11 cellular contexts compared by ENCODE assay signal in the genomic region with DNA sequence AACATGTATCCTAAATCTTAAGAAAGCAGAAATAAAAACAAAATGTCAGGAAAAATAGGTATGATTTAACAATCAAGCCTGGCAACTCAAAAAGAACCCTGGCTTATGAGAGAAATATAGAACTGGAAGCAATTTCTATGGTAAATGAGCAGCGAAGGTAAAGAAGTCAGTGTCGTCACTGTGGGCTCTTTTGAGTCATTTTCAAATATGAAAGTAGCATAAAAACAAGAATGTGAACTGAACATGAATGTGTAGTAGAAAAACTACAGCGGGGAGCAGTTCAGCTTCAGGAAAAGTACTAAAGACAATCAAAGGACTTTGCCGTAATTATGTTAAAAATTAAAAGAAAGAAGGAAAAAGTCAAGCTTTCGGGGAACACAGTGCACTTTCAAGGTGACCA. TPM values are rescaled to one million over a fixed set of nuclear protein-coding genes. Genes with fewer than 3 reads are reported as not detected.
A peak's percentile ranks its signal among the peaks of the same experiment; 100 is the strongest.
DNase-seq lines count a peak whose midpoint lies in the region; ATAC-seq and TF ChIP-seq lines count a peak whose summit lies in the region.
"Had no signal": no experiment of that assay in that cellular context is flagged by ENCODE, and none has a peak within 500 bp of the region (broad histone marks: within the 10 kb centered on the region; RNA-seq: fewer than 3 reads in every experiment).

No MANE protein-coding gene starts in this region.

- no peak overlapping the region for H3K27ac ChIP-seq in CD4-positive, CD25-positive, alpha-beta regulatory T cell (ENCODE audit: insufficient read depth, low read length, poor library complexity, severe bottlenecking)
- H3K27ac ChIP-seq in aorta (ENCODE audit: low read depth in 1 of 2, low read length in 2 of 2) (no peak overlapping the region), osteoblast (ENCODE audit: low read depth, low read length) (no peak overlapping the region)
- H3K27ac ChIP-seq: cardiac muscle cell had no signal

- H3K79me2 ChIP-seq in osteoblast (ENCODE audit: insufficient read depth, low read length) = peaks cover 9% of the 10 kb centered on the region

- H3K9me3 Mint-ChIP-seq in CD4-positive, CD25-positive, alpha-beta regulatory T cell = no peaks in the 10 kb centered on the region

- H2AFZ ChIP-seq in osteoblast (ENCODE audit: low read length) = no peak overlapping the region

- H3K9me3 ChIP-seq in CD4-positive, CD25-positive, alpha-beta regulatory T cell (ENCODE audit: control insufficient read depth in 2 of 2, low read length in 2 of 2) = no peaks in the 10 kb centered on the region
- no peaks in the 10 kb centered on the region for H3K9me3 ChIP-seq in aorta (ENCODE audit: control insufficient read depth, low read length)
- no peaks in the 10 kb centered on the region for H3K9me3 ChIP-seq in osteoblast (ENCODE audit: low read depth, low read length)

- no peaks in the 10 kb centered on the region for H4K20me1 ChIP-seq in osteoblast (ENCODE audit: insufficient read depth, low read length)

- peak overlapping the region; percentile 42 to 69 (median 65) for H3K27ac Mint-ChIP-seq in CD4-positive, CD25-positive, alpha-beta regulatory T cell

- peaks cover 76% of the 10 kb centered on the region for H3K36me3 ChIP-seq in CD4-positive, CD25-positive, alpha-beta regulatory T cell (ENCODE audit: control insufficient read depth, insufficient read depth, low read length)
- H3K36me3 ChIP-seq in aorta (ENCODE audit: control insufficient read depth in 1 of 2, insufficient read depth in 2 of 2, low read length in 1 of 2) = peaks cover 7 to 8% of the 10 kb centered on the region in 2 donors
- H3K36me3 ChIP-seq in osteoblast (ENCODE audit: insufficient read depth, low read length) = peaks cover 66% of the 10 kb centered on the region

- peaks cover 13 to 21% (median 18%) of the 10 kb centered on the region in 4 donors for H3K4me1 Mint-ChIP-seq in CD4-positive, CD25-positive, alpha-beta regulatory T cell

- peak in 1 of 2 donors; percentile 37 for ATAC-seq in CD4-positive, CD25-positive, alpha-beta regulatory T cell (ENCODE audit: low read depth in 2 of 2)
- ATAC-seq in GM18868 (IDR thresholded peaks at IDR 0.05; ENCODE audit: unreplicated experiment) = peak; percentile 56
- peak; percentile 71 for ATAC-seq in HG02571 (IDR thresholded peaks at IDR 0.05; ENCODE audit: unreplicated experiment)
- peak; percentile 81 for ATAC-seq in HG03565 (IDR thresholded peaks at IDR 0.05; ENCODE audit: unreplicated experiment)
- no peak for ATAC-seq in aorta (ENCODE audit: low FRiP score)

- no peak for TF ChIP-seq CTCF in osteoblast (IDR thresholded peaks at IDR 0.05; ENCODE audit: extremely low read depth, low read depth, low read length)

- H3K4me3 ChIP-seq in CD4-positive, CD25-positive, alpha-beta regulatory T cell (ENCODE audit: low read depth, low read length) = peak overlapping the region; percentile 21
- H3K4me3 ChIP-seq in aorta (ENCODE audit: low read length in 2 of 2) = no peak overlapping the region
- no peak overlapping the region for H3K4me3 ChIP-seq in osteoblast (ENCODE audit: insufficient read depth, low read length)
- H3K4me3 ChIP-seq: cardiac muscle cell had no signal

- H3K27me3 Mint-ChIP-seq in CD4-positive, CD25-positive, alpha-beta regulatory T cell = no peaks in the 10 kb centered on the region

- H3K36me3 Mint-ChIP-seq in CD4-positive, CD25-positive, alpha-beta regulatory T cell = peaks cover 58% of the 10 kb centered on the region

- WGBS in aorta, 2 donors = 90 to 95% methylated on average over 5 of the region's 5 CpGs

- no peaks in the 10 kb centered on the region for H3K27me3 ChIP-seq in CD4-positive, CD25-positive, alpha-beta regulatory T cell (ENCODE audit: control insufficient read depth, insufficient read depth, low read length)
- H3K27me3 ChIP-seq in aorta (ENCODE audit: control insufficient read depth in 1 of 2, insufficient read depth in 2 of 2, low read length in 1 of 2) (no peaks in the 10 kb centered on the region), osteoblast (ENCODE audit: insufficient read depth, low read length) (no peaks in the 10 kb centered on the region)
- H3K27me3 ChIP-seq: cardiac muscle cell had no signal

- peak overlapping the region in 3 of 4 donors; percentile 5 to 77 (median 41) for H3K4me3 Mint-ChIP-seq in CD4-positive, CD25-positive, alpha-beta regulatory T cell

- H3K4me1 ChIP-seq in CD4-positive, CD25-positive, alpha-beta regulatory T cell (ENCODE audit: control insufficient read depth, insufficient read depth, low read length, poor library complexity, severe bottlenecking) = no peaks in the 10 kb centered on the region
- H3K4me1 ChIP-seq in aorta (ENCODE audit: control insufficient read depth in 1 of 2, insufficient read depth in 2 of 2, low read length in 2 of 2) (no peaks in the 10 kb centered on the region), osteoblast (ENCODE audit: insufficient read depth, low read length) (no peaks in the 10 kb centered on the region)

- no peak overlapping the region for H3K4me2 ChIP-seq in osteoblast (ENCODE audit: insufficient read depth, low read length)

- intact Hi-C loops in aorta (cut with DNase I) = no loop called here

- DNase-seq in CD4-positive, CD25-positive, alpha-beta regulatory T cell = peak in 1 of 3 donors; percentile 61
- DNase-seq in aorta (no peak), osteoblast (ENCODE audit: insufficient read length, low spot score, missing footprints) (no peak), cerebellar cortex (ENCODE audit: low spot score) (no peak), DMS 273 (lab: John Stamatoyannopoulos, UW; ENCODE audit: unreplicated experiment) (no peak)
- DNase-seq: AML-193, NCI-H1694 treated with DMSO at 0.1 percent for 48 hours had no signal

RNA-seq across cellular contexts. Expression of gene LSG1, which starts 17.5 kb away (rescaled TPM):
- total RNA-seq in CD4-positive, CD25-positive, alpha-beta regulatory T cell = 50.5 TPM
- polyA plus RNA-seq in CD4-positive, CD25-positive, alpha-beta regulatory T cell = 10 to 100 TPM; 12.1 to 23.3 (median 17.9) TPM
- total RNA-seq in aorta = 10 to 100 TPM; 27.2 to 31.3 TPM
- 10 to 100 TPM in 1 of 2 donors, 1 to 10 TPM in 1; 8.8 to 22.6 TPM for polyA plus RNA-seq in aorta
- total RNA-seq in osteoblast = 40.9 and 41.5 TPM in 2 replicates

RNA-seq across cellular contexts. Expression of gene TMEM44, which starts 21.2 kb away (rescaled TPM):
- total RNA-seq in CD4-positive, CD25-positive, alpha-beta regulatory T cell = 5.5 TPM
- polyA plus RNA-seq in CD4-positive, CD25-positive, alpha-beta regulatory T cell = 1 to 10 TPM in 1 of 4 donors, under 1 TPM in 3; 0.41 to 1.1 (median 0.66) TPM
- total RNA-seq in aorta (10 to 100 TPM; 12.1 to 31.5 TPM), osteoblast (18.8 and 20.3 TPM in 2 replicates)
- polyA plus RNA-seq in aorta = 10 to 100 TPM in 1 of 2 donors, 1 to 10 TPM in 1; 7.0 to 10.9 TPM

RNA-seq across cellular contexts. Expression of gene FAM43A, which starts 31.2 kb away (rescaled TPM):
- total RNA-seq in CD4-positive, CD25-positive, alpha-beta regulatory T cell = 4.8 TPM
- 1 to 10 TPM; 4.8 to 9.4 (median 7.4) TPM for polyA plus RNA-seq in CD4-positive, CD25-positive, alpha-beta regulatory T cell
- 10 to 100 TPM in 1 of 2 donors, 1 to 10 TPM in 1; 8.4 to 19.4 TPM for total RNA-seq in aorta
- polyA plus RNA-seq in aorta = 1 to 10 TPM; 1.4 to 1.9 TPM
- total RNA-seq in osteoblast = 14.7 and 17.0 TPM in 2 replicates
